ENCODE assay signal across 15 cellular contexts in the genomic region with DNA sequence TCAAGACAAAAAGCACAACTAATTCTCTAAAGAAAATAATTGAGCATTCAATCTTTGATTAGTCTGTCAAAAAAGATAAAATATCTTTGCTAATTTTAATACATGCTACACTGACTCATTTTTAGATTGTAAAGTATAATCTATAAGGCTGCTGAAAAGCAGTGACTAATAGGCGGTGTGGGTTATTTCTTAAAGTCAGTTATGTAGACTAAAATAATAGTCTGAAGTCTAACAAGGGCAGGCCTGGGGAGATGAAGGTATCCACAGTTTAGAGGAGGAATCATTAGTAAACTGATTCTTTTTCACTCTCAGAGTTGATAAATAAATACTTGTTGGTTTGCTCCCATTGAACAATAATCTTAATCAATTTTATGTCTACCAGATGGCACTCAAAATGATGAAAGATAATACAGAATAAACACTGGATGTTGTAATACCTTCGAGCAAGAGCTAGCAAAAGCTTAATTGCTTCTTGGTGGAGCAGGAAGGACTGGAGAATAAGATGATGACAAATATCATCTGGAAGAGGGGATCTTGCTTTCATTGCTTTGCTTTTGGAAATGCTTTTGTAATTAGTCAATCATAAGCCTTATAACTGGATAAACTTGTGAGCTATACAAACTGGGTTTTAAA.
DNase-seq lines count a peak whose midpoint lies in the region; ATAC-seq and TF ChIP-seq lines count a peak whose summit lies in the region.
"Had no signal": no experiment of that assay in that cellular context is flagged by ENCODE, and none has a peak within 500 bp of the region (broad histone marks: within the 10 kb centered on the region; RNA-seq: fewer than 3 reads in every experiment).

No MANE protein-coding gene starts in this region.

- no peak for ATAC-seq in activated T-cell treated with anti-CD3 and anti-CD28 coated beads, Interleukin-2, amount 50 U/mL, for 4 hours
- ATAC-seq in GM21447 (IDR thresholded peaks at IDR 0.05; ENCODE audit: unreplicated experiment): no peak

- H3K4me3 ChIP-seq in fibroblast of villous mesenchyme (ENCODE audit: low read depth, low read length): no peak overlapping the region
- H3K4me3 ChIP-seq: pancreas, SJCRH30, thyroid gland had no signal

- H3K9me3 Mint-ChIP-seq in HFFc6: no peaks in the 10 kb centered on the region
- no peaks in the 10 kb centered on the region for H3K9me3 Mint-ChIP-seq in activated T-cell treated with anti-CD3 and anti-CD28 coated beads, Interleukin-2, amount 50 U/mL, for 4 hours
- H3K9me3 Mint-ChIP-seq: activated naive CD4-positive, alpha-beta T cell treated with anti-CD3 and anti-CD28 coated beads for 36 hours had no signal

- H3K36me3 Mint-ChIP-seq in HFFc6 (ENCODE audit: low read depth): no peaks in the 10 kb centered on the region
- H3K36me3 Mint-ChIP-seq in activated T-cell treated with anti-CD3 and anti-CD28 coated beads, Interleukin-2, amount 50 U/mL, for 4 hours (ENCODE audit: insufficient read depth): peaks cover 2% of the 10 kb centered on the region

- peak overlapping the region; percentile 59; the same call in 1 of the 2 replicates for H3K27ac Mint-ChIP-seq in HFFc6
- H3K27ac Mint-ChIP-seq: activated naive CD4-positive, alpha-beta T cell treated with anti-CD3 and anti-CD28 coated beads for 36 hours had no signal

- H3K4me3 Mint-ChIP-seq in HFFc6: peak overlapping the region; percentile 26; the same call in 1 of the 2 replicates
- no peak overlapping the region for H3K4me3 Mint-ChIP-seq in activated T-cell treated with anti-CD3 and anti-CD28 coated beads, Interleukin-2, amount 50 U/mL, for 4 hours
- H3K4me3 Mint-ChIP-seq: activated naive CD4-positive, alpha-beta T cell treated with anti-CD3 and anti-CD28 coated beads for 36 hours had no signal

- H3K4me1 Mint-ChIP-seq in HFFc6 (ENCODE audit: low read depth): peaks cover 19% of the 10 kb centered on the region
- H3K4me1 Mint-ChIP-seq in activated T-cell treated with anti-CD3 and anti-CD28 coated beads, Interleukin-2, amount 50 U/mL, for 4 hours (ENCODE audit: low read depth): no peaks in the 10 kb centered on the region

- TF ChIP-seq CTCF in HFFc6 (IDR thresholded peaks at IDR 0.05) (no peak), fibroblast of villous mesenchyme (IDR thresholded peaks at IDR 0.05; ENCODE audit: insufficient read depth, low read depth, low read length) (no peak)

- DNase-seq in DMS79 (lab: John Stamatoyannopoulos, UW) (peak; percentile 86), HFFc6 (peak; percentile 40), NCI-H748 treated with DMSO at 0.1 percent for 48 hours (lab: John Stamatoyannopoulos, UW) (peak; percentile 93), fibroblast of villous mesenchyme (ENCODE audit: low read depth) (peak; percentile 71), epidermal melanocyte (ENCODE audit: insufficient read length, low spot score) (no peak), NOMO-1 treated with dmso at 0.1 percent for 144 hours (lab: John Stamatoyannopoulos, UW; ENCODE audit: unreplicated experiment) (no peak)
- DNase-seq in activated T-cell treated with anti-CD3 and anti-CD28 coated beads, Interleukin-2, amount 50 U/mL, for 4 hours: no peak
- DNase-seq: activated naive CD4-positive, alpha-beta T cell treated with anti-CD3 and anti-CD28 coated beads for 36 hours; Caco-2; central memory CD4-positive, alpha-beta T cell; mesendoderm; pancreas; SJCRH30; thyroid gland had no signal

- H3K27me3 Mint-ChIP-seq in HFFc6 (ENCODE audit: insufficient read depth): peaks cover 7% of the 10 kb centered on the region; the same call in 1 of the 2 replicates
- H3K27me3 Mint-ChIP-seq in activated T-cell treated with anti-CD3 and anti-CD28 coated beads, Interleukin-2, amount 50 U/mL, for 4 hours (ENCODE audit: low read depth): peaks cover 2% of the 10 kb centered on the region

Comparison
In these comparisons a context has a peak if more than half of its experiments do, and no peak if none do; other contexts are left out.
1. DNase-seq: peak in DMS79 (single experiment), HFFc6 (single experiment), NCI-H748 treated with DMSO at 0.1 percent for 48 hours (single experiment) and fibroblast of villous mesenchyme (single experiment); none in epidermal melanocyte (single experiment), activated T-cell treated with anti-CD3 and anti-CD28 coated beads, Interleukin-2, amount 50 U/mL, for 4 hours (single experiment) and NOMO-1 treated with dmso at 0.1 percent for 144 hours (single experiment).